Comparison of ENCODE assay signal across 25 cellular contexts in genomic region chr12:132669166-132669879, GRCh38. TPM values are rescaled to one million over a fixed set of nuclear protein-coding genes. Genes with fewer than 3 reads are reported as not detected.
"Had no signal": no experiment of that assay in that cellular context is flagged by ENCODE, and none has a peak within 500 bp of the region (broad histone marks: within the 10 kb centered on the region; RNA-seq: fewer than 3 reads in every experiment).

No MANE protein-coding gene starts in this region.

- H3K79me2 ChIP-seq: hepatocyte had no signal

- H3K27me3 ChIP-seq: colonic mucosa, hepatocyte, pancreas, right lobe of liver, tibial artery, upper lobe of left lung, uterus had no signal

- FAIRE-seq: pancreas had no signal

- H3K27ac ChIP-seq: colonic mucosa, hepatocyte, pancreas, psoas muscle, right lobe of liver, tibial artery, upper lobe of left lung, uterus had no signal

- H3K36me3 ChIP-seq: uterus had no signal

- H3K4me2 ChIP-seq: hepatocyte had no signal

- H3K4me1 ChIP-seq: colonic mucosa, pancreas, psoas muscle, tibial artery, upper lobe of left lung, uterus had no signal

- H3K4me3 ChIP-seq: colonic mucosa, hepatocyte, pancreas, psoas muscle, right lobe of liver, tibial artery, upper lobe of left lung, uterus had no signal

- H2AFZ ChIP-seq: hepatocyte had no signal

- H3K9me3 ChIP-seq: colonic mucosa, pancreas, psoas muscle, right lobe of liver, tibial artery, upper lobe of left lung, uterus had no signal

- DNase-seq: cerebellar nuclear complex; colonic mucosa; effector CD4-positive, alpha-beta T cell; foreskin melanocyte; head of caudate nucleus; occipital lobe; pancreas; psoas muscle; retina; right lobe of liver; stimulated activated naive CD4-positive, alpha-beta T cell treated with Interleukin-2 at 50 U/mL for 16 hours; upper lobe of left lung; uterus had no signal

RNA-seq across cellular contexts. Expression of gene P2RX2, which starts 50.7 kb away (rescaled TPM):
- total RNA-seq: dermis microvascular lymphatic vessel endothelial cell, hepatocyte, kidney epithelial cell, left lobe of liver, lower leg skin, mucosa of gallbladder, myocyte, occipital lobe, psoas muscle, right lobe of liver, skeletal muscle tissue, temporal lobe, uterus had no signal
- polyA plus RNA-seq: hepatocyte had no signal

RNA-seq across cellular contexts. Expression of gene LRCOL1, which starts 58.9 kb away (rescaled TPM):
- total RNA-seq: endodermal cell, hepatocyte, kidney epithelial cell, lower leg skin, mesothelial cell of epicardium, mucosa of gallbladder, myocyte, occipital lobe, pancreas, temporal lobe had no signal
